22 cellular contexts compared by ENCODE assay signal in genomic region chr16:56767018-56767417, GRCh38.
"Had no signal": no experiment of that assay in that cellular context is flagged by ENCODE, and none has a peak within 500 bp of the region (broad histone marks: within the 10 kb centered on the region; RNA-seq: fewer than 3 reads in every experiment).

No MANE protein-coding gene starts in this region.

- H3K4me2 ChIP-seq: hepatocyte had no signal

- H3K27me3 Mint-ChIP-seq: activated CD4-positive, alpha-beta T cell treated with anti-CD3 and anti-CD28 coated beads for 36 hours; activated naive CD8-positive, alpha-beta T cell treated with anti-CD3 and anti-CD28 coated beads, Interleukin-2, amount 10 ng/mL, durations not matched to agents 7 days and 5 days; activated T-helper 17 cell treated with anti-CD3 and anti-CD28 coated beads, Interleukin-2, amount 50 U/mL, for 72 hours; stimulated activated memory B cell treated with anti-CD40 and anti-IgM and Interleukin-4, amounts not matched to agents 10 μg/mL and 1 μg/mL and 100 μg/mL, for 72 hours had no signal

- H3K9me3 ChIP-seq: esophagus muscularis mucosa, spleen, testis had no signal

- ATAC-seq: activated CD4-positive, alpha-beta T cell treated with anti-CD3 and anti-CD28 coated beads for 36 hours; activated T-helper 17 cell treated with anti-CD3 and anti-CD28 coated beads, Interleukin-2, amount 50 U/mL, for 72 hours; left cardiac atrium; stimulated activated memory B cell treated with anti-CD40 and anti-IgM and Interleukin-4, amounts not matched to agents 10 μg/mL and 1 μg/mL and 100 μg/mL, for 72 hours; WTC11 had no signal

- H3K4me3 Mint-ChIP-seq: activated CD4-positive, alpha-beta T cell treated with anti-CD3 and anti-CD28 coated beads for 36 hours; activated naive CD8-positive, alpha-beta T cell treated with anti-CD3 and anti-CD28 coated beads, Interleukin-2, amount 10 ng/mL, durations not matched to agents 7 days and 5 days; activated T-helper 17 cell treated with anti-CD3 and anti-CD28 coated beads, Interleukin-2, amount 50 U/mL, for 72 hours; mesothelial cell of epicardium; nephron progenitor cell; stimulated activated memory B cell treated with anti-CD40 and anti-IgM and Interleukin-4, amounts not matched to agents 10 μg/mL and 1 μg/mL and 100 μg/mL, for 72 hours; WTC11 had no signal

- H3K4me3 ChIP-seq: esophagus muscularis mucosa, hepatocyte, spleen, testis had no signal

- H3K79me2 ChIP-seq: hepatocyte had no signal

- H3K27ac Mint-ChIP-seq: activated CD4-positive, alpha-beta T cell treated with anti-CD3 and anti-CD28 coated beads for 36 hours; activated naive CD8-positive, alpha-beta T cell treated with anti-CD3 and anti-CD28 coated beads, Interleukin-2, amount 10 ng/mL, durations not matched to agents 7 days and 5 days; activated T-helper 17 cell treated with anti-CD3 and anti-CD28 coated beads, Interleukin-2, amount 50 U/mL, for 72 hours; nephron progenitor cell; stimulated activated memory B cell treated with anti-CD40 and anti-IgM and Interleukin-4, amounts not matched to agents 10 μg/mL and 1 μg/mL and 100 μg/mL, for 72 hours; WTC11 had no signal

- H3K27ac ChIP-seq: esophagus muscularis mucosa, hepatocyte, testis had no signal

- H2AFZ ChIP-seq: hepatocyte had no signal

- H3K9me3 Mint-ChIP-seq: activated naive CD8-positive, alpha-beta T cell treated with anti-CD3 and anti-CD28 coated beads, Interleukin-2, amount 10 ng/mL, durations not matched to agents 7 days and 5 days; activated T-helper 17 cell treated with anti-CD3 and anti-CD28 coated beads, Interleukin-2, amount 50 U/mL, for 72 hours; mesothelial cell of epicardium; nephron progenitor cell; stimulated activated memory B cell treated with anti-CD40 and anti-IgM and Interleukin-4, amounts not matched to agents 10 μg/mL and 1 μg/mL and 100 μg/mL, for 72 hours; WTC11 had no signal

- H3K27me3 ChIP-seq: esophagus muscularis mucosa, hepatocyte, spleen, testis had no signal

- H3K4me1 ChIP-seq: testis had no signal

- FAIRE-seq: endothelial cell of umbilical vein, islet of Langerhans had no signal

- DNase-seq: activated CD4-positive, alpha-beta T cell treated with anti-CD3 and anti-CD28 coated beads for 36 hours; activated CD4-positive, alpha-beta T cell treated with anti-CD3 and anti-CD28 coated beads, Interleukin-2, amount 50 U/mL, for 48 hours; activated naive CD4-positive, alpha-beta T cell; activated naive CD8-positive, alpha-beta T cell treated with anti-CD3 and anti-CD28 coated beads, Interleukin-2, amount 10 ng/mL, durations not matched to agents 7 days and 5 days; activated T-cell treated with anti-CD3 and anti-CD28 coated beads, Interleukin-2, amount 50 U/mL, for 1 hour; dermis blood vessel endothelial cell; effector memory CD4-positive, alpha-beta T cell; left cardiac atrium; nephron progenitor cell; retina; spleen; stimulated activated CD4-positive, alpha-beta T cell treated with anti-CD3 and anti-CD28 coated beads, Interleukin-4, amount 100 ng/mL, for 4 hours; SW 1271; testis had no signal
